Comparison of ENCODE assay signal across 9 cellular contexts in genomic region chr1:14923400-14924011, GRCh38.
A peak's percentile ranks its signal among the peaks of the same experiment; 100 is the strongest.
DNase-seq lines count a peak whose midpoint lies in the region; ATAC-seq and TF ChIP-seq lines count a peak whose summit lies in the region.
"Had no signal": no experiment of that assay in that cellular context is flagged by ENCODE, and none has a peak within 500 bp of the region (broad histone marks: within the 10 kb centered on the region; RNA-seq: fewer than 3 reads in every experiment).

No MANE protein-coding gene starts in this region.

- peak overlapping the region; percentile 21 for H3K9ac ChIP-seq in NT2/D1 (ENCODE audit: insufficient read length, low read depth)

- no peaks in the 10 kb centered on the region for H3K36me3 Mint-ChIP-seq in effector memory CD8-positive, alpha-beta T cell (ENCODE audit: insufficient read depth)
- no peaks in the 10 kb centered on the region for H3K36me3 Mint-ChIP-seq in osteocyte (ENCODE audit: unreplicated experiment)

- no peaks in the 10 kb centered on the region for H3K9me3 Mint-ChIP-seq in effector memory CD8-positive, alpha-beta T cell
- no peaks in the 10 kb centered on the region for H3K9me3 Mint-ChIP-seq in osteocyte (ENCODE audit: unreplicated experiment)

- H3K4me3 Mint-ChIP-seq in effector memory CD8-positive, alpha-beta T cell, result peak overlapping the region; percentile 76 to 81
- peak overlapping the region; percentile 72 for H3K4me3 Mint-ChIP-seq in osteocyte (ENCODE audit: unreplicated experiment)

- no peak for ATAC-seq in effector memory CD8-positive, alpha-beta T cell (replicated peaks)

- H3K27me3 ChIP-seq in NT2/D1 (ENCODE audit: insufficient read depth, insufficient read length), result peaks cover 6% of the 10 kb centered on the region

- H3K36me3 ChIP-seq in NT2/D1 (ENCODE audit: insufficient read depth, insufficient read length, low read length), result no peaks in the 10 kb centered on the region

- H3K27me3 Mint-ChIP-seq in effector memory CD8-positive, alpha-beta T cell, result peaks cover 63 to 78% of the 10 kb centered on the region in 2 donors
- no peaks in the 10 kb centered on the region for H3K27me3 Mint-ChIP-seq in osteocyte (ENCODE audit: unreplicated experiment)

- TF ChIP-seq CTCF in C4-2B (conservative IDR thresholded peaks at IDR 0.05) (no peak), osteocyte (IDR thresholded peaks at IDR 0.05) (no peak)

- peaks cover 9% of the 10 kb centered on the region for H3K4me1 ChIP-seq in NT2/D1 (ENCODE audit: insufficient read depth, insufficient read length)

- DNase-seq in NT2/D1 (ENCODE audit: low read depth, low spot score) (no peak), osteocyte (ENCODE audit: extremely low spot score, unreplicated experiment) (no peak), SIG-M5 treated with dmso at 0.1 percent for 504 hours (lab: John Stamatoyannopoulos, UW; ENCODE audit: unreplicated experiment) (no peak), ureter (ENCODE audit: low spot score) (no peak), NCI-H526 (lab: John Stamatoyannopoulos, UW) (no peak), NAMALWA (ENCODE audit: low spot score) (no peak)
- DNase-seq in effector memory CD8-positive, alpha-beta T cell, result no peak

- H3K4me1 Mint-ChIP-seq in effector memory CD8-positive, alpha-beta T cell (ENCODE audit: low read depth in 2 of 2), result peaks cover 0 to 7% of the 10 kb centered on the region in 2 donors
- H3K4me1 Mint-ChIP-seq in osteocyte (ENCODE audit: unreplicated experiment), result peaks cover 41% of the 10 kb centered on the region

- peak overlapping the region; percentile 24 for H3K4me3 ChIP-seq in NT2/D1 (ENCODE audit: insufficient read length, low read depth)

- H3K27ac Mint-ChIP-seq in effector memory CD8-positive, alpha-beta T cell, result no peak overlapping the region
- H3K27ac Mint-ChIP-seq in osteocyte (ENCODE audit: unreplicated experiment), result peak overlapping the region; percentile 68

- peak overlapping the region; percentile 57; the same call in 1 of the 2 replicates for H3K27ac ChIP-seq in C4-2B
- H3K27ac ChIP-seq: epithelial cell of prostate had no signal

- H3K9me3 ChIP-seq in NT2/D1 (ENCODE audit: insufficient read depth, low read length), result no peaks in the 10 kb centered on the region
